ENCODE assay signal across 17 cellular contexts in genomic region chr9:130195638-130196037, GRCh38.
"Had no signal": no experiment of that assay in that cellular context is flagged by ENCODE, and none has a peak within 500 bp of the region (broad histone marks: within the 10 kb centered on the region; RNA-seq: fewer than 3 reads in every experiment).

No MANE protein-coding gene starts in this region.

- ATAC-seq: activated CD4-positive, alpha-beta T cell treated with anti-CD3 and anti-CD28 coated beads for 36 hours; activated naive CD8-positive, alpha-beta T cell treated with anti-CD3 and anti-CD28 coated beads, Interleukin-2, amount 50 U/mL, for 24 hours; activated T-cell treated with anti-CD3 and anti-CD28 coated beads, Interleukin-2, amount 50 U/mL, for 72 hours; left colon; natural killer cell treated with Interleukin-12 subunit alpha and Interleukin-12 subunit beta and Interleukin-15 and Interleukin-18, amount 100 ng/mL, for 72 hours; psoas muscle had no signal

- H3K9me3 ChIP-seq: psoas muscle, SK-N-SH had no signal

- H3K4me1 ChIP-seq: psoas muscle had no signal

- FAIRE-seq: urothelium cell line had no signal

- H3K27ac ChIP-seq: coronary artery, epithelial cell of prostate, psoas muscle, WERI-Rb-1 had no signal

- DNase-seq: activated CD4-positive, alpha-beta memory T cell treated with anti-CD3 and anti-CD28 coated beads, Interleukin-2, amount 10 ng/mL, durations not matched to agents 7 days and 5 days; activated CD4-positive, alpha-beta T cell treated with anti-CD3 and anti-CD28 coated beads for 36 hours; activated naive CD8-positive, alpha-beta T cell treated with anti-CD3 and anti-CD28 coated beads, Interleukin-2, amount 50 U/mL, for 24 hours; activated T-cell treated with anti-CD3 and anti-CD28 coated beads, Interleukin-2, amount 50 U/mL, for 72 hours; central memory CD4-positive, alpha-beta T cell; effector memory CD4-positive, alpha-beta T cell; immature natural killer cell; left colon; psoas muscle; SK-N-SH; stimulated activated CD4-positive, alpha-beta T cell treated with anti-CD3 and anti-CD28 coated beads, Interleukin-4, amount 100 ng/mL, for 4 hours; T-helper 1 cell; WERI-Rb-1 had no signal

- H3K9ac ChIP-seq: SK-N-SH had no signal

- H3K4me3 ChIP-seq: coronary artery, psoas muscle had no signal
